8 cellular contexts compared by ENCODE assay signal in the genomic region with DNA sequence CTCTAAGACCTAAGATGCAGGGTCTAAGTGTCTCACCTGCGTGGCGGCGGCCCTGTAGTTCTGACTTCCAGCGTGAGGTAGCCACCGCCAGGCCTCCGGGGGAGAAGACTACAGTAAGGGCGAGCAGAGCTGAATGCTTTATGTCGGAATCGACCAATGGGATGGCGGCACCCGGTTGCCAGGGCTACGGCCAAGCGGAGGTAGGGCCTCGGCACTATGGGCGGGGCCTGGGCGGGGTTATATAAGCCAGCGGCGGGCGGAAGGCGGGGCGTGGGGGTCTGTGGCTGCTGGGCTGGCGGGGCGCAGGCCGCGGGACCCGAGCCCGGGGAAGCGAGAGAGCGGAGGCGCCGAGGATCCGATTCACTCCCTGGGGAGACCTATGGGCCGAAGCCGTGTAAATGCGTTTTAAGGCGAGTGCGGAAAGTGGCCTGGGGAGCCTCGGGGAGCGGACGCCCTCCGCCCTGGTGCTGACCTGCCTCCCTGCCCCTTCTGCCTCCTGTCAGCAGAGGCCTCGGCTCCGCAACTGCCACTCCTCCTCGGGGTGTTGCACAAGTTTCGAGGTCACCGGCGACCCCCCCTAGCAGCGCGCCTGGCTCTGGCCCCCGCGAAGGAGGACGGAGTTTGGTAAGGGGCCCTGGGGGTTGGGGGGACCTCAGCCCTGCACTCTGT. TPM values are rescaled to one million over a fixed set of nuclear protein-coding genes. Genes with fewer than 3 reads are reported as not detected.
DNase-seq lines count a peak whose midpoint lies in the region; ATAC-seq and TF ChIP-seq lines count a peak whose summit lies in the region.

A gene (plus strand): TSS at position 269 of the 669 bp plus-strand sequence. CDS start 1,097 bp downstream, outside the sequence.

- POLR2A ChIA-PET in GM10248 (lab: Yijun Ruan, JAX): interaction anchor here (0.6 to 1.0 kb wide), 3 partner anchors 45 to 1800 kb away, joined by 3 to 4 read pairs (median 3); no protein-coding TSS in a partner anchor

- H3K4me1 ChIP-seq in adipocyte (ENCODE audit: control insufficient read depth, insufficient read depth, low read length) (peaks cover 19% of the 10 kb centered on the region), parathyroid adenoma (no peaks in the 10 kb centered on the region), tibial artery (peaks cover 0 to 25% (median 19%) of the 10 kb centered on the region in 4 donors)

- H3K4me3 ChIP-seq in adipocyte (ENCODE audit: low read length): peak within 1 kb of the TSS; percentile 86
- H3K4me3 ChIP-seq in parathyroid adenoma (ENCODE audit: low read depth, low read length): peak within 1 kb of the TSS; percentile 79
- peak within 1 kb of the TSS; percentile 65 to 85 for H3K4me3 ChIP-seq in tibial artery

- H3K4me2 ChIP-seq in parathyroid adenoma (ENCODE audit: low read length): peak within 1 kb of the TSS; percentile 93

- H3K79me2 ChIP-seq in parathyroid adenoma: no peaks in the 10 kb centered on the region

- TF ChIP-seq CTCF in GM10248 (IDR thresholded peaks at IDR 0.05; ENCODE audit: control extremely low read depth, extremely low read depth, low read depth, missing control alignments): no peak
- TF ChIP-seq CTCF in parathyroid adenoma (IDR thresholded peaks at IDR 0.05): no peak
- TF ChIP-seq CTCF in tibial artery (IDR thresholded peaks at IDR 0.05): no peak

- H3K36me3 ChIP-seq in adipocyte (ENCODE audit: control insufficient read depth, insufficient read depth, low read length, severe bottlenecking) (no peaks in the 10 kb centered on the region), parathyroid adenoma (ENCODE audit: control insufficient read depth, insufficient read depth, low read length) (no peaks in the 10 kb centered on the region), tibial artery (no peaks in the 10 kb centered on the region)

- H3K9me3 ChIP-seq in adipocyte (ENCODE audit: control insufficient read depth, low read length) (no peaks in the 10 kb centered on the region), parathyroid adenoma (ENCODE audit: control insufficient read depth, low read length) (no peaks in the 10 kb centered on the region), tibial artery (no peaks in the 10 kb centered on the region)

- H3K27me3 ChIP-seq in adipocyte (replicated peaks; ENCODE audit: control insufficient read depth, insufficient read depth, low read length): no peaks in the 10 kb centered on the region
- H3K27me3 ChIP-seq in parathyroid adenoma (ENCODE audit: control insufficient read depth, insufficient read depth, low read length): no peaks in the 10 kb centered on the region
- H3K27me3 ChIP-seq in tibial artery: no peaks in the 10 kb centered on the region

- DNase-seq in GM10248 (ENCODE audit: extremely low spot score) (peak; percentile 96), NCI-H1105 (lab: John Stamatoyannopoulos, UW) (peak; percentile 95), SW 1271 (lab: John Stamatoyannopoulos, UW) (peak; percentile 48 to 86), adipocyte (ENCODE audit: low read depth) (peak; percentile 98), cardiac septum (ENCODE audit: low spot score) (peak; percentile 96), tibial artery (peak; percentile 96 to 97)

- peak; percentile 91 for ATAC-seq in HG02623 (IDR thresholded peaks at IDR 0.05; ENCODE audit: unreplicated experiment)

- CTCF ChIA-PET in GM10248 (lab: Yijun Ruan, JAX): interaction anchor here (0.8 to 3.2 kb wide), 8 partner anchors 8 to 205 kb away, joined by 3 to 13 read pairs (median 4); no protein-coding TSS in a partner anchor

- H3K9ac ChIP-seq in adipocyte (ENCODE audit: low read length) (peak within 1 kb of the TSS; percentile 86), parathyroid adenoma (no peak within 1 kb of the TSS)

- H3K27ac ChIP-seq in parathyroid adenoma: no peak within 1 kb of the TSS
- H3K27ac ChIP-seq in tibial artery: peak within 1 kb of the TSS; percentile 55 to 56

- intact Hi-C loops in cardiac septum (cut with DNase I): no loop called here
- intact Hi-C loops in tibial artery (cut with DNase I; ENCODE audit: low total_unique reads): loop anchor here (10.0 kb wide), 1 partner anchor 146 kb away; no protein-coding TSS in a partner anchor

- H2AFZ ChIP-seq in parathyroid adenoma: peak within 1 kb of the TSS; percentile 91

RNA-seq across cellular contexts. Expression of the gene that starts here (rescaled TPM):
- total RNA-seq in cardiac septum: 5.8 TPM
